Comparison of ENCODE assay signal across 15 cellular contexts in the genomic region with DNA sequence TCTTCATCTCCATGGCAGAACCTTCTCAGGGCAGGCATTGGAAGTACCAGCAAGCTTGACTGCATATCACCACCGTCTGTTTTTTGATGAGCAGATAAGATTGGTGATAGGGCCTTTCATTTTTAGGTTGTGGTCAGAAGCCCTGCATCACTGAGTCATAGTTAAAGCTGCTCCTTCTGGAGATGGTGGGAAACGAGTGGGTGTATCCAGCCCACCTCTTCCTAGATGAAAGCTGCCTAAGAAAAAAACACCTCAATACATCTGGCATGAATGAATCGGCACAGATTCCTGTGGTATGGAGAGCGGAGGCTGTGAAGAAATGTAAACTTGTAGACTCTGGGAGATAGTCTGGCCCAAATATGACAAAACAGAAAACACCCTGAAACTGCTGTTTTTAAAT.
DNase-seq lines count a peak whose midpoint lies in the region; ATAC-seq and TF ChIP-seq lines count a peak whose summit lies in the region.
"Had no signal": no experiment of that assay in that cellular context is flagged by ENCODE, and none has a peak within 500 bp of the region (broad histone marks: within the 10 kb centered on the region; RNA-seq: fewer than 3 reads in every experiment).

No MANE protein-coding gene starts in this region.

- peaks cover 14 to 23% of the 10 kb centered on the region in 2 donors for H3K27me3 Mint-ChIP-seq in effector memory CD8-positive, alpha-beta T cell

- H3K9me3 Mint-ChIP-seq in effector memory CD8-positive, alpha-beta T cell = peaks cover 0 to 8% of the 10 kb centered on the region in 2 donors
- H3K9me3 Mint-ChIP-seq: GM23338 had no signal

- DNase-seq in AG10803 (ENCODE audit: low read depth) (peak; percentile 80), astrocyte of the cerebellum (ENCODE audit: low read depth) (peak; percentile 78), non-pigmented ciliary epithelial cell (ENCODE audit: low read depth) (peak; percentile 96), Kasumi-1 (lab: John Stamatoyannopoulos, UW) (no peak), MG63 (no peak), cerebellar nuclear complex (lab: John Stamatoyannopoulos, UW) (no peak)
- no peak for DNase-seq in effector memory CD8-positive, alpha-beta T cell
- DNase-seq: activated naive CD4-positive, alpha-beta T cell treated with anti-CD3 and anti-CD28 coated beads for 36 hours; CD8-positive, alpha-beta memory T cell; KBM-7; Peyer's patch; upper lobe of left lung had no signal

- H3K27ac Mint-ChIP-seq in effector memory CD8-positive, alpha-beta T cell = no peak overlapping the region
- H3K27ac Mint-ChIP-seq: activated naive CD4-positive, alpha-beta T cell treated with anti-CD3 and anti-CD28 coated beads for 36 hours; GM23338 had no signal

- H3K4me1 Mint-ChIP-seq in effector memory CD8-positive, alpha-beta T cell (ENCODE audit: low read depth in 2 of 2) = no peaks in the 10 kb centered on the region
- H3K4me1 Mint-ChIP-seq: GM23338 had no signal

- no peaks in the 10 kb centered on the region for H3K27me3 ChIP-seq in MG63
- H3K27me3 ChIP-seq: hepatocyte, Peyer's patch, upper lobe of left lung had no signal

- no peak overlapping the region for H3K4me3 ChIP-seq in AG10803 (ENCODE audit: low read length)
- no peak overlapping the region for H3K4me3 ChIP-seq in astrocyte of the cerebellum (ENCODE audit: low read depth, low read length)
- H3K4me3 ChIP-seq in MG63 = no peak overlapping the region
- H3K4me3 ChIP-seq: GM23338, hepatocyte, Peyer's patch, upper lobe of left lung had no signal

- TF ChIP-seq CTCF in AG10803 (conservative IDR thresholded peaks at IDR 0.05; ENCODE audit: low read length) (no peak), astrocyte of the cerebellum (IDR thresholded peaks at IDR 0.05; ENCODE audit: low read depth, low read length, missing control alignments) (no peak)

- H3K4me3 Mint-ChIP-seq in effector memory CD8-positive, alpha-beta T cell = no peak overlapping the region
- H3K4me3 Mint-ChIP-seq: activated naive CD4-positive, alpha-beta T cell treated with anti-CD3 and anti-CD28 coated beads for 36 hours; CD8-positive, alpha-beta memory T cell; GM23338 had no signal

- H3K36me3 ChIP-seq in MG63 = no peaks in the 10 kb centered on the region
- H3K36me3 ChIP-seq: Peyer's patch, upper lobe of left lung had no signal

- peak; percentile 35 for ATAC-seq in HG03432 (IDR thresholded peaks at IDR 0.05; ENCODE audit: unreplicated experiment)
- ATAC-seq in effector memory CD8-positive, alpha-beta T cell (replicated peaks) = no peak
- ATAC-seq: GM23338 had no signal

- in situ Hi-C loops in astrocyte of the cerebellum (cut with HindIII; ENCODE audit: low sequenced_read_pairs) = no loop called here

- no peaks in the 10 kb centered on the region for H3K9me3 ChIP-seq in MG63
- H3K9me3 ChIP-seq: Peyer's patch, upper lobe of left lung had no signal

- no peaks in the 10 kb centered on the region for H3K36me3 Mint-ChIP-seq in effector memory CD8-positive, alpha-beta T cell (ENCODE audit: insufficient read depth)
- H3K36me3 Mint-ChIP-seq: CD8-positive, alpha-beta memory T cell had no signal

Comparison
In these comparisons a context has a peak if more than half of its experiments do, and no peak if none do; other contexts are left out.
1. DNase-seq: peak in AG10803 (single experiment), astrocyte of the cerebellum (single experiment) and non-pigmented ciliary epithelial cell (single experiment); none in Kasumi-1 (0 of 2), effector memory CD8-positive, alpha-beta T cell (0 of 3), MG63 (single experiment) and cerebellar nuclear complex (0 of 2).